ENCODE assay signal across 18 cellular contexts in the genomic region with DNA sequence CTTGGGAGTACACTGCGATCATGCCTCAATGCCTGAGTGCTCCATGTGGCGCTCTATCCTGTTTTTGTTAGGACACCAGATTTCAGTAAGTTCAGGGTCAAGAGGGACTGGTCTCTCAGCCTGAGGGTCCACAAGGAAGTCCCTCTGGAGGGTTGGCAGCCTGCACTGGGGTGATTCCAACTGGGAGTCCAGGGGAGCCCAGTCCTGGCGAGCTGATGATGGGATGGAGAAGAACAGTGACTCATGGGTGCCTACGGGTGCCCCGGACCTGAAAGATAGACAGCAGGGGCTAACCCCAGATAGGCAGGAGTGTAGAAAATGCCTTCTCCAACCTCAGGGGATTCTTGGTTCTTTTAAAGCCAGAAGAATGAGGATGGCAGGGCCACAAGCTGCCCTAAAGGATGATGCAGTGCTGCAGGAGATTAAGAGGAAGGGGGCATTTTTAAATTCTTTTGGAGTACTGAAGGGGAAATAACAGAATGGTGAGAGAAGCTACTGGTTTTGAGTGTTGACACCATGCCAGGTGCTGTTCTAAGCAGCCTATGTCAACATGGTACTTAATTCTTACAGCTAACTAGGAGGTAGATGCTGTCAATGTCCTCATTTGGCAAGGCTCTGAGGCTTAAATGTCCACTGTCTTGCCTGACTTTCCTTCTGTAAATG.
DNase-seq lines count a peak whose midpoint lies in the region; ATAC-seq, FAIRE-seq and TF ChIP-seq lines count a peak whose summit lies in the region.
"Had no signal": no experiment of that assay in that cellular context is flagged by ENCODE, and none has a peak within 500 bp of the region (broad histone marks: within the 10 kb centered on the region; RNA-seq: fewer than 3 reads in every experiment).

No MANE protein-coding gene starts in this region.

- H3K36me3 ChIP-seq in left ventricle myocardium inferior (no peaks in the 10 kb centered on the region), left lung (no peaks in the 10 kb centered on the region)

- H3K27ac ChIP-seq in left ventricle myocardium inferior (replicated peaks), result no peak overlapping the region
- no peak overlapping the region for H3K27ac ChIP-seq in left lung
- H3K27ac ChIP-seq: C4-2B, HL-60 had no signal

- DNase-seq in cardiac septum (ENCODE audit: low spot score) (peak; percentile 56), left ventricle myocardium inferior (no peak), astrocyte of the hippocampus (ENCODE audit: low read depth, low spot score) (peak; percentile 37), left lung (no peak), RCC 7860 (ENCODE audit: low spot score) (no peak)
- DNase-seq in effector CD4-positive, alpha-beta T cell, result no peak
- DNase-seq: ACHN, GDM1, H7, HFFc6, NCI-H2029, NCI-H526 treated with DMSO at 0.1 percent for 48 hours, SHP77, T-helper 1 cell had no signal

- peaks cover 23% of the 10 kb centered on the region for H3K4me1 ChIP-seq in left ventricle myocardium inferior
- no peaks in the 10 kb centered on the region for H3K4me1 ChIP-seq in left lung

- no peak overlapping the region for H3K4me3 ChIP-seq in left ventricle myocardium inferior
- H3K4me3 ChIP-seq in left lung, result no peak overlapping the region

- H3K9me3 ChIP-seq in left ventricle myocardium inferior (replicated peaks), result no peaks in the 10 kb centered on the region
- H3K9me3 ChIP-seq in left lung, result no peaks in the 10 kb centered on the region

- peaks cover 6% of the 10 kb centered on the region for H3K27me3 ChIP-seq in left ventricle myocardium inferior (ENCODE audit: low read depth)
- no peaks in the 10 kb centered on the region for H3K27me3 ChIP-seq in left lung

- intact Hi-C loops in cardiac septum (cut with DNase I) (no loop called here), left ventricle myocardium inferior (cut with micrococcal nuclease) (no loop called here), left lung (cut with DNase I) (no loop called here)

- no peak for FAIRE-seq in RCC 7860 (lab: Jason Lieb, UNC)

- TF ChIP-seq CTCF in left ventricle myocardium inferior (IDR thresholded peaks at IDR 0.05; ENCODE audit: borderline replicate concordance) (no peak), left lung (IDR thresholded peaks at IDR 0.05) (no peak)

- ATAC-seq in left lung (peak; percentile 34), GM18867 (IDR thresholded peaks at IDR 0.05; ENCODE audit: unreplicated experiment) (no peak)
- ATAC-seq: SK-N-SH treated with all-trans-retinoic acid at 6 μM for 48 hours had no signal

Comparison
In these comparisons a context has a peak if more than half of its experiments do, and no peak if none do; other contexts are left out.
1. DNase-seq: peak in cardiac septum (single experiment) and astrocyte of the hippocampus (single experiment); none in left ventricle myocardium inferior (single experiment), left lung (0 of 2), RCC 7860 (single experiment) and effector CD4-positive, alpha-beta T cell (single experiment).